Comparison of ENCODE assay signal across 17 cellular contexts in genomic region chr6:34177181-34177591, GRCh38. TPM values are rescaled to one million over a fixed set of nuclear protein-coding genes. Genes with fewer than 3 reads are reported as not detected.
A peak's percentile ranks its signal among the peaks of the same experiment; 100 is the strongest.
DNase-seq lines count a peak whose midpoint lies in the region; ATAC-seq and TF ChIP-seq lines count a peak whose summit lies in the region.
"Had no signal": no experiment of that assay in that cellular context is flagged by ENCODE, and none has a peak within 500 bp of the region (broad histone marks: within the 10 kb centered on the region; RNA-seq: fewer than 3 reads in every experiment).

No MANE protein-coding gene starts in this region.

- H3K36me3 Mint-ChIP-seq in activated T-cell treated with anti-CD3 and anti-CD28 coated beads, Interleukin-2, amount 50 U/mL, for 24 hours (ENCODE audit: low read depth) = no peaks in the 10 kb centered on the region
- H3K36me3 Mint-ChIP-seq: CD14-positive monocyte had no signal

- no peak overlapping the region for H3K4me3 Mint-ChIP-seq in activated T-cell treated with anti-CD3 and anti-CD28 coated beads, Interleukin-2, amount 50 U/mL, for 24 hours
- H3K4me3 Mint-ChIP-seq: CD14-positive monocyte, IgD-negative memory B cell had no signal

- H3K9me3 ChIP-seq in stomach (no peaks in the 10 kb centered on the region), left lung (no peaks in the 10 kb centered on the region)
- H3K9me3 ChIP-seq: A549 had no signal

- H3K27ac ChIP-seq in stomach (no peak overlapping the region), left lung (no peak overlapping the region)
- H3K27ac ChIP-seq: A549 had no signal

- TF ChIP-seq CTCF in stomach (IDR thresholded peaks at IDR 0.05) = no peak
- no peak for TF ChIP-seq CTCF in left lung (IDR thresholded peaks at IDR 0.05)

- no peaks in the 10 kb centered on the region for H3K27me3 Mint-ChIP-seq in activated T-cell treated with anti-CD3 and anti-CD28 coated beads, Interleukin-2, amount 50 U/mL, for 24 hours
- H3K27me3 Mint-ChIP-seq: IgD-negative memory B cell had no signal

- H3K27ac Mint-ChIP-seq in activated T-cell treated with anti-CD3 and anti-CD28 coated beads, Interleukin-2, amount 50 U/mL, for 24 hours = no peak overlapping the region
- H3K27ac Mint-ChIP-seq: IgD-negative memory B cell had no signal

- H3K4me1 ChIP-seq in stomach (no peaks in the 10 kb centered on the region), left lung (peaks cover 0 to under 1% of the 10 kb centered on the region in 2 donors)
- H3K4me1 ChIP-seq: A549, HAP-1 had no signal

- DNase-seq in activated T-cell treated with anti-CD3 and anti-CD28 coated beads, Interleukin-2, amount 50 U/mL, for 24 hours = peak; percentile 22
- no peak for DNase-seq in activated T-cell treated with anti-CD3 and anti-CD28 coated beads, Interleukin-2, amount 50 U/mL, for 1 hour
- DNase-seq in NCI-H1092 treated with DMSO at 0.1 percent for 48 hours (lab: John Stamatoyannopoulos, UW) (peak; percentile 71), islet precursor cell (peak; percentile 29), stomach (peak; percentile 14), left lung (no peak)
- DNase-seq: COR-L47, NCI-H1436 treated with DMSO at 0.1 percent for 48 hours, NCI-H345 had no signal

- intact Hi-C loops in stomach (cut with DNase I; ENCODE audit: low total_unique reads) = no loop called here
- intact Hi-C loops in left lung (cut with DNase I) = no loop called here

- H3K9me3 Mint-ChIP-seq in activated T-cell treated with anti-CD3 and anti-CD28 coated beads, Interleukin-2, amount 50 U/mL, for 24 hours = no peaks in the 10 kb centered on the region
- H3K9me3 Mint-ChIP-seq: CD14-positive monocyte, IgD-negative memory B cell had no signal

- peaks cover 11% of the 10 kb centered on the region for H3K4me1 Mint-ChIP-seq in activated T-cell treated with anti-CD3 and anti-CD28 coated beads, Interleukin-2, amount 50 U/mL, for 24 hours (ENCODE audit: low read depth)

- H3K4me3 ChIP-seq in stomach (no peak overlapping the region), left lung (no peak overlapping the region)
- H3K4me3 ChIP-seq: A549, HAP-1 had no signal

- WGBS in stomach, 5 donors = 87 to 94% (median 93%) methylated on average over 4 to 5 of the region's 5 CpGs

- no peak for TF ChIP-seq EP300 in stomach (IDR thresholded peaks at IDR 0.05)

- no peak for TF ChIP-seq POLR2A in stomach (IDR thresholded peaks at IDR 0.05)

- H3K27me3 ChIP-seq in stomach = peaks cover 0 to 6% (median 0%) of the 10 kb centered on the region in 3 donors
- H3K27me3 ChIP-seq in left lung = peaks cover 0 to 11% of the 10 kb centered on the region in 2 donors

- H3K36me3 ChIP-seq in stomach (no peaks in the 10 kb centered on the region), left lung (no peaks in the 10 kb centered on the region)
- H3K36me3 ChIP-seq: HAP-1 had no signal

- ATAC-seq in left lung = no peak
- ATAC-seq in HG02840 (IDR thresholded peaks at IDR 0.05; ENCODE audit: low FRiP score, unreplicated experiment) = no peak
- ATAC-seq: A549, Right ventricle myocardium inferior had no signal

RNA-seq across cellular contexts. Expression of gene GRM4, which starts 31.3 kb away (rescaled TPM):
- total RNA-seq in stomach (under 1 TPM in 1 of 5 donors, not detected in 4; 0.55 TPM), left lung (not detected)
- not detected for polyA plus RNA-seq in stomach
- total RNA-seq: HT1080, LHCN-M2, Right ventricle myocardium inferior had no signal
- polyA plus RNA-seq: CD14-positive monocyte, IgD-negative memory B cell had no signal

RNA-seq across cellular contexts. Expression of gene HMGA1, which starts 59.5 kb away (rescaled TPM):
- 100 to 1,000 TPM in 1 of 5 donors, 10 to 100 TPM in 3, 1 to 10 TPM in 1; 9.3 to 106 (median 33.6) TPM for total RNA-seq in stomach
- polyA plus RNA-seq in stomach = 100 to 1,000 TPM in 1 of 3 donors, 10 to 100 TPM in 2; 91.4 to 114 (median 92.6) TPM
- 100 to 1,000 TPM in 1 of 2 donors, 10 to 100 TPM in 1; 75.1 to 137 TPM for total RNA-seq in left lung

Comparison
In these comparisons a context has a peak if more than half of its experiments do, and no peak if none do; other contexts are left out.
1. DNase-seq: peak in activated T-cell treated with anti-CD3 and anti-CD28 coated beads, Interleukin-2, amount 50 U/mL, for 24 hours (single experiment), NCI-H1092 treated with DMSO at 0.1 percent for 48 hours (single experiment), islet precursor cell (single experiment) and stomach (single experiment); none in activated T-cell treated with anti-CD3 and anti-CD28 coated beads, Interleukin-2, amount 50 U/mL, for 1 hour (single experiment) and left lung (0 of 2).